ENCODE assay signal across 28 cellular contexts in genomic region chr5:64417390-64417789, GRCh38.
A peak's percentile ranks its signal among the peaks of the same experiment; 100 is the strongest.
DNase-seq lines count a peak whose midpoint lies in the region; TF ChIP-seq lines count a peak whose summit lies in the region.
"Had no signal": no experiment of that assay in that cellular context is flagged by ENCODE, and none has a peak within 500 bp of the region (broad histone marks: within the 10 kb centered on the region; RNA-seq: fewer than 3 reads in every experiment).

No MANE protein-coding gene starts in this region.

- WGBS in prostate gland: 50% methylated on average over 4 of the region's 4 CpGs

- no peaks in the 10 kb centered on the region for H3K36me3 ChIP-seq in A673 (ENCODE audit: insufficient read depth, low read length, poor library complexity, severe bottlenecking)
- H3K36me3 ChIP-seq in prostate gland: no peaks in the 10 kb centered on the region
- H3K36me3 ChIP-seq: cardiac muscle cell, HAP-1, neutrophil, right lobe of liver, upper lobe of left lung had no signal

- DNase-seq in A673 (ENCODE audit: low spot score) (peak; percentile 1), ELF-1 (ENCODE audit: low read depth, low spot score) (peak; percentile 17), NCI-H69 (lab: John Stamatoyannopoulos, UW) (peak; percentile 16), iPS-NIHi7 (ENCODE audit: extremely low spot score) (peak; percentile 12), NOMO-1 (lab: John Stamatoyannopoulos, UW; ENCODE audit: unreplicated experiment in 2 of 2) (no peak), foreskin fibroblast (no peak), prostate gland (ENCODE audit: low spot score) (no peak)
- DNase-seq: activated CD4-positive, alpha-beta T cell treated with anti-CD3 and anti-CD28 coated beads, Interleukin-2, amount 50 U/mL, for 48 hours; activated CD4-positive, CD25-positive, alpha-beta regulatory T cell; activated CD8-positive, alpha-beta memory T cell treated with anti-CD3 and anti-CD28 coated beads, Interleukin-2, amount 50 U/mL, for 4 hours; activated naive CD4-positive, alpha-beta T cell treated with anti-CD3 and anti-CD28 coated beads, Interleukin-2, amount 10 ng/mL, durations not matched to agents 7 days and 5 days; C1 segment of cervical spinal cord; Caco-2; cortex of kidney; effector memory CD8-positive, alpha-beta T cell; left colon; NCI-H1105; NCI-H2081 treated with DMSO at 0.1 percent for 48 hours; NCI-H446 treated with DMSO at 0.1 percent for 48 hours; right lobe of liver; SHP77; stimulated activated CD4-positive, alpha-beta T cell treated with anti-CD3 and anti-CD28 coated beads, Interleukin-12 subunit alpha, Interleukin-12 subunit beta, amount 100 ng/mL, for 4 hours; stimulated activated CD4-positive, alpha-beta T cell treated with anti-CD3 and anti-CD28 coated beads, Interleukin-4, amount 100 ng/mL, for 24 hours; substantia nigra; upper lobe of left lung had no signal

- intact Hi-C loops in A673 (cut with micrococcal nuclease; ENCODE audit: unreplicated experiment) (no loop called here), prostate gland (cut with DNase I) (no loop called here)

- H3K9me3 ChIP-seq in A673 (ENCODE audit: low read depth, low read length, poor library complexity, severe bottlenecking) (no peaks in the 10 kb centered on the region), prostate gland (no peaks in the 10 kb centered on the region)
- H3K9me3 ChIP-seq: Caco-2, HAP-1, neutrophil, right lobe of liver, upper lobe of left lung had no signal

- H3K4me3 ChIP-seq in A673 (ENCODE audit: low read depth, low read length, poor library complexity, severe bottlenecking): no peak overlapping the region
- no peak overlapping the region for H3K4me3 ChIP-seq in foreskin fibroblast (ENCODE audit: low read depth in 1 of 2, low read length in 2 of 2)
- H3K4me3 ChIP-seq in prostate gland: no peak overlapping the region
- H3K4me3 ChIP-seq: cardiac muscle cell, HAP-1, right lobe of liver, upper lobe of left lung had no signal

- no peak overlapping the region for H3K27ac ChIP-seq in A673 (ENCODE audit: low read depth, low read length, poor library complexity, severe bottlenecking)
- no peak overlapping the region for H3K27ac ChIP-seq in prostate gland
- H3K27ac ChIP-seq: cardiac muscle cell, neutrophil, right lobe of liver, upper lobe of left lung had no signal

- POLR2A ChIA-PET in A673 (lab: Charles Lee; ENCODE audit: low non-redundant PET): no interaction called here

- CTCF ChIA-PET in A673 (lab: Charles Lee): no interaction called here

- no peaks in the 10 kb centered on the region for H3K27me3 ChIP-seq in A673 (replicated peaks; ENCODE audit: insufficient read depth, low read depth, low read length, poor library complexity)
- no peaks in the 10 kb centered on the region for H3K27me3 ChIP-seq in prostate gland (replicated peaks; ENCODE audit: insufficient read depth)
- H3K27me3 ChIP-seq: neutrophil, right lobe of liver, upper lobe of left lung had no signal

- no peak for TF ChIP-seq POLR2A in prostate gland (IDR thresholded peaks at IDR 0.05)

- TF ChIP-seq CTCF in A673 (conservative IDR thresholded peaks at IDR 0.05; ENCODE audit: low read depth, low read length) (no peak), foreskin fibroblast (IDR thresholded peaks at IDR 0.05; ENCODE audit: low read depth, low read length) (no peak), prostate gland (IDR thresholded peaks at IDR 0.05) (no peak)

- no peaks in the 10 kb centered on the region for H3K4me1 ChIP-seq in A673 (ENCODE audit: insufficient read depth, low read length, poor library complexity, severe bottlenecking)
- H3K4me1 ChIP-seq in prostate gland (replicated peaks): no peaks in the 10 kb centered on the region
- H3K4me1 ChIP-seq: Caco-2, HAP-1, right lobe of liver, upper lobe of left lung had no signal

- BruUV-seq in A673 (replicated peaks; lab: Mats Ljungman, UMichigan): no TSS peak

Comparison
In these comparisons a context has a peak if more than half of its experiments do, and no peak if none do; other contexts are left out.
1. DNase-seq: peak in A673 (single experiment), ELF-1 (single experiment), NCI-H69 (single experiment) and iPS-NIHi7 (single experiment); none in NOMO-1 (0 of 2), foreskin fibroblast (0 of 2) and prostate gland (single experiment).